24 cellular contexts compared by ENCODE assay signal in the genomic region with DNA sequence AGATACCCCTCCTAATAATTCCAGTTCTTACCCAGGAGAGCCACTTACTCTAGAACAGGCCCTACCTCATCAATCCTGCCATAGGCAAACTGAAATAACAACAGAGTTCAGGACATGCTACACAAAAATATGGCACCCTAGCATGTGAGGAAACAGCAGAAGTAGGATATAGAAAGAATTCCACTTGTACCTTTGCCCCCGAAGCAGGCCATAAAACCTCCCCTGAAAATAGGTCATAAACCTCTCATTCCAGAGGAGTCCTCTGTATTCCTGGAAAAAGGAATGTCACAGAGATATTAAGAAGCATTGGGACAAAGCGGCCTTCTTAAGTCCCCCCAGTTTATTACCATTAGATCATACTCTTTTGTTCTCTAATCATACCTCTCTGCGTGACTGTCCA.
DNase-seq lines count a peak whose midpoint lies in the region; ATAC-seq and TF ChIP-seq lines count a peak whose summit lies in the region.
"Had no signal": no experiment of that assay in that cellular context is flagged by ENCODE, and none has a peak within 500 bp of the region (broad histone marks: within the 10 kb centered on the region; RNA-seq: fewer than 3 reads in every experiment).

No MANE protein-coding gene starts in this region.

- H3K79me2 ChIP-seq in HCT116 (ENCODE audit: insufficient read depth, low read length) (no peaks in the 10 kb centered on the region), hepatocyte (no peaks in the 10 kb centered on the region)

- no peak for TF ChIP-seq POLR2A in HCT116 (IDR thresholded peaks at IDR 0.05; ENCODE audit: borderline replicate concordance, extremely low read depth, insufficient read depth, insufficient read length)

- H3K27ac ChIP-seq in HCT116 (ENCODE audit: low read depth, low read length) = peak overlapping the region; percentile 53
- H3K27ac ChIP-seq in SJSA1 = peak overlapping the region; percentile 100
- H3K27ac ChIP-seq in hepatocyte = peak overlapping the region; percentile 88
- H3K27ac ChIP-seq: coronary artery, prostate gland, SK-N-MC had no signal

- no peaks in the 10 kb centered on the region for H3K9me3 ChIP-seq in HCT116 (ENCODE audit: control insufficient read depth in 1 of 2, insufficient read depth in 1 of 2, low read depth in 1 of 2, low read length in 2 of 2)
- no peaks in the 10 kb centered on the region for H3K9me3 ChIP-seq in SJSA1 (replicated peaks)
- no peaks in the 10 kb centered on the region for H3K9me3 ChIP-seq in hepatocyte (ENCODE audit: low read depth)
- no peaks in the 10 kb centered on the region for H3K9me3 ChIP-seq in skeletal muscle satellite cell (replicated peaks; ENCODE audit: low read length)
- H3K9me3 ChIP-seq: prostate gland had no signal

- TF ChIP-seq CTCF in HCT116 (IDR thresholded peaks at IDR 0.05 in 2 of 3, conservative IDR thresholded peaks at IDR 0.05 in 1 of 3; ENCODE audit: borderline replicate concordance in 1 of 3, insufficient read depth in 1 of 3, low read depth in 2 of 3, low read length in 2 of 3) = no peak
- TF ChIP-seq CTCF in hepatocyte (IDR thresholded peaks at IDR 0.05; ENCODE audit: poor library complexity) = no peak

- H4K20me1 ChIP-seq in HCT116 (ENCODE audit: insufficient read depth) (no peaks in the 10 kb centered on the region), hepatocyte (ENCODE audit: insufficient read depth, poor library complexity, severe bottlenecking) (no peaks in the 10 kb centered on the region)

- POLR2A ChIA-PET in HCT116 (lab: Charles Lee) = interaction anchor here (1.2 kb wide), 1 partner anchor 506 kb away, joined by 4 read pairs; no protein-coding TSS in a partner anchor

- no TSS peak for BruUV-seq in HCT116 (replicated peaks; lab: Mats Ljungman, UMichigan)

- TF ChIP-seq RAD21 in HCT116 (IDR thresholded peaks at IDR 0.05; ENCODE audit: low read depth) = no peak

- CTCF ChIA-PET in HCT116 (lab: Charles Lee) = interaction anchor here (0.9 to 1.1 kb wide), 2 partner anchors 46 to 506 kb away, joined by 3 read pairs; no protein-coding TSS in a partner anchor

- RAD21 ChIA-PET in HCT116 (lab: Charles Lee; ENCODE audit: low non-redundant PET in 1 of 2, low total read pairs in 2 of 2, uncharacterized antibody in 2 of 2, unreplicated experiment in 2 of 2) = no interaction called here

- DNase-seq in HCT116 (ENCODE audit: low read depth, low spot score) = no peak
- no peak for DNase-seq in SJSA1 (ENCODE audit: low read depth in 1 of 2, low spot score in 2 of 2)
- peak; percentile 53 for DNase-seq in hepatocyte (ENCODE audit: low spot score)
- no peak for DNase-seq in activated CD4-positive, CD25-positive, alpha-beta regulatory T cell (lab: John Stamatoyannopoulos, UW)
- DNase-seq in activated CD4-positive, alpha-beta T cell treated with anti-CD3 and anti-CD28 coated beads for 4 hours = no peak
- DNase-seq in NCI-H2029 (lab: John Stamatoyannopoulos, UW) = no peak
- no peak for DNase-seq in NCI-H1048 (lab: John Stamatoyannopoulos, UW)
- DNase-seq: activated CD8-positive, alpha-beta T cell treated with anti-CD3 and anti-CD28 coated beads for 36 hours; activated effector memory CD4-positive, alpha-beta T cell treated with anti-CD3 and anti-CD28 coated beads, Interleukin-2, amount 50 U/mL, for 16 hours; activated naive CD8-positive, alpha-beta T cell treated with anti-CD3 and anti-CD28 coated beads, Interleukin-2, amount 50 U/mL, for 24 hours; activated T-cell treated with anti-CD3 and anti-CD28 coated beads for 4 hours; DMS79; glutamatergic neuron; left cardiac atrium; midbrain; MM.1S; NCI-H1436; NCI-H524 treated with DMSO at 0.1 percent for 48 hours; stimulated activated CD4-positive, alpha-beta T cell treated with anti-CD3 and anti-CD28 coated beads, Interleukin-2, amount 100 ng/mL, for 48 hours; stimulated activated naive CD4-positive, alpha-beta T cell had no signal

- peak overlapping the region; percentile 75 for H2AFZ ChIP-seq in HCT116 (ENCODE audit: low read depth, low read length, poor library complexity, severe bottlenecking)
- H2AFZ ChIP-seq in hepatocyte = no peak overlapping the region

- H3K4me3 ChIP-seq in HCT116 (replicated peaks in 1 of 2; ENCODE audit: low read depth in 1 of 2, low read length in 2 of 2) (peak overlapping the region in 1 of 2 experiments; percentile 43; a peak in 2 of 4 replicates), SJSA1 (no peak overlapping the region), hepatocyte (no peak overlapping the region), skeletal muscle satellite cell (ENCODE audit: low read length) (peak overlapping the region; percentile 15)
- H3K4me3 ChIP-seq: coronary artery, prostate gland, SK-N-MC had no signal

- WGBS in hepatocyte (ENCODE audit: low lambda C conversion rate, missing lambda C conversion rate) = 40% methylated on average over 3 of the region's 3 CpGs

- ATAC-seq in HCT116 = peak; percentile 24; the same call in 1 of the 2 replicates
- ATAC-seq: activated CD8-positive, alpha-beta T cell treated with anti-CD3 and anti-CD28 coated beads for 36 hours; activated naive CD8-positive, alpha-beta T cell treated with anti-CD3 and anti-CD28 coated beads, Interleukin-2, amount 50 U/mL, for 24 hours had no signal

- H3K36me3 ChIP-seq in HCT116 (ENCODE audit: control insufficient read depth in 1 of 2, insufficient read depth in 2 of 2, low read length in 2 of 2) (no peaks in the 10 kb centered on the region), SJSA1 (no peaks in the 10 kb centered on the region), hepatocyte (replicated peaks; ENCODE audit: insufficient read depth, low read depth) (no peaks in the 10 kb centered on the region), skeletal muscle satellite cell (ENCODE audit: insufficient read depth, low read length) (no peaks in the 10 kb centered on the region)
- H3K36me3 ChIP-seq: prostate gland had no signal

- H3K4me1 ChIP-seq in HCT116 (ENCODE audit: control insufficient read depth in 1 of 2, insufficient read depth in 2 of 2, low read length in 2 of 2) = peaks cover 21 to 51% of the 10 kb centered on the region in 2 experiments
- peaks cover 39% of the 10 kb centered on the region for H3K4me1 ChIP-seq in SJSA1 (replicated peaks)
- H3K4me1 ChIP-seq in hepatocyte (ENCODE audit: insufficient read depth) = peaks cover 39% of the 10 kb centered on the region
- peaks cover 39% of the 10 kb centered on the region for H3K4me1 ChIP-seq in skeletal muscle satellite cell (ENCODE audit: control insufficient read depth, insufficient read depth, low read length)
- H3K4me1 ChIP-seq: prostate gland had no signal

- H3K27me3 ChIP-seq in HCT116 (ENCODE audit: insufficient read depth, low read length) = no peaks in the 10 kb centered on the region
- no peaks in the 10 kb centered on the region for H3K27me3 ChIP-seq in SJSA1 (replicated peaks)
- H3K27me3 ChIP-seq in hepatocyte = no peaks in the 10 kb centered on the region
- H3K27me3 ChIP-seq in skeletal muscle satellite cell (ENCODE audit: control insufficient read depth, insufficient read depth, low read length) = no peaks in the 10 kb centered on the region

- intact Hi-C loops in HCT116 (cut with micrococcal nuclease) = loop anchor here (5.0 kb wide), 1 partner anchor 504 kb away; a partner anchor contains a TSS

- H3K4me2 ChIP-seq in HCT116 (ENCODE audit: low read length) (peak overlapping the region; percentile 85), hepatocyte (peak overlapping the region; percentile 23), skeletal muscle satellite cell (ENCODE audit: low read length) (peak overlapping the region; percentile 78)

- H3K9me2 ChIP-seq in HCT116 (ENCODE audit: insufficient read depth) (no peaks in the 10 kb centered on the region), hepatocyte (replicated peaks; ENCODE audit: insufficient read depth) (no peaks in the 10 kb centered on the region)

- H3K9ac ChIP-seq in HCT116 (ENCODE audit: low read length) (peak overlapping the region; percentile 53), skeletal muscle satellite cell (ENCODE audit: low read depth, low read length) (peak overlapping the region; percentile 50)

TF ChIP-seq in HCT116, 20 proteins besides CTCF, POLR2A, EP300 and RAD21 (continues in another document):
- no peak for TF ChIP-seq EZH2phosphoT487 (IDR thresholded peaks at IDR 0.05; ENCODE audit: borderline replicate concordance)
- no peak for TF ChIP-seq ELF1 (IDR thresholded peaks at IDR 0.05; ENCODE audit: borderline replicate concordance, low read depth)
- TF ChIP-seq EGR1 (IDR thresholded peaks at IDR 0.05; ENCODE audit: low read depth) = no peak
- no peak for TF ChIP-seq ZNF274 (IDR thresholded peaks at IDR 0.05; ENCODE audit: low read depth, low read length)
- no peak for TF ChIP-seq TCF7L2 (IDR thresholded peaks at IDR 0.05; ENCODE audit: borderline replicate concordance, extremely low read depth, insufficient read depth, insufficient read length)
- no peak for TF ChIP-seq EZH2 (IDR thresholded peaks at IDR 0.05)
- TF ChIP-seq, protein P1, sequence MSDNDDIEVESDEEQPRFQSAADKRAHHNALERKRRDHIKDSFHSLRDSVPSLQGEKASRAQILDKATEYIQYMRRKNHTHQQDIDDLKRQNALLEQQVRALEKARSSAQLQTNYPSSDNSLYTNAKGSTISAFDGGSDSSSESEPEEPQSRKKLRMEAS (IDR thresholded peaks at IDR 0.05) = no peak
- TF ChIP-seq ZFX (IDR thresholded peaks at IDR 0.05) = no peak
- no peak for TF ChIP-seq SRF (IDR thresholded peaks at IDR 0.05; ENCODE audit: low read depth)
- no peak for TF ChIP-seq SP1 (IDR thresholded peaks at IDR 0.05; ENCODE audit: low read depth)
- no peak for TF ChIP-seq POLR2AphosphoS5 (IDR thresholded peaks at IDR 0.05; ENCODE audit: low read depth, low read length)
- TF ChIP-seq CEBPB (IDR thresholded peaks at IDR 0.05; ENCODE audit: low read depth) = no peak
- no peak for TF ChIP-seq SIN3A (IDR thresholded peaks at IDR 0.05; ENCODE audit: low read depth)
- TF ChIP-seq, protein P2, sequence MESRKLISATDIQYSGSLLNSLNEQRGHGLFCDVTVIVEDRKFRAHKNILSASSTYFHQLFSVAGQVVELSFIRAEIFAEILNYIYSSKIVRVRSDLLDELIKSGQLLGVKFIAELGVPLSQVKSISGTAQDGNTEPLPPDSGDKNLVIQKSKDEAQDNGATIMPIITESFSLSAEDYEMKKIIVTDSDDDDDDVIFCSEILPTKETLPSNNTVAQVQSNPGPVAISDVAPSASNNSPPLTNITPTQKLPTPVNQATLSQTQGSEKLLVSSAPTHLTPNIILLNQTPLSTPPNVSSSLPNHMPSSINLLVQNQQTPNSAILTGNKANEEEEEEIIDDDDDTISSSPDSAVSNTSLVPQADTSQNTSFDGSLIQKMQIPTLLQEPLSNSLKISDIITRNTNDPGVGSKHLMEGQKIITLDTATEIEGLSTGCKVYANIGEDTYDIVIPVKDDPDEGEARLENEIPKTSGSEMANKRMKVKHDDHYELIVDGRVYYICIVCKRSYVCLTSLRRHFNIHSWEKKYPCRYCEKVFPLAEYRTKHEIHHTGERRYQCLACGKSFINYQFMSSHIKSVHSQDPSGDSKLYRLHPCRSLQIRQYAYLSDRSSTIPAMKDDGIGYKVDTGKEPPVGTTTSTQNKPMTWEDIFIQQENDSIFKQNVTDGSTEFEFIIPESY (IDR thresholded peaks at IDR 0.05; ENCODE audit: extremely low read depth, insufficient replicate concordance, low read length) = no peak

Comparison
In these comparisons a context has a peak if more than half of its experiments do, and no peak if none do; other contexts are left out.
1. H3K4me2 ChIP-seq: peak in every context shown above with its lines; median percentile 85 in HCT116; 78 in skeletal muscle satellite cell; 23 in hepatocyte.